Comparison of ENCODE assay signal across 1 cellular context in genomic region chr2:64417624-64418023, GRCh38.
TF ChIP-seq lines count a peak whose summit lies in the region.

No MANE protein-coding gene starts in this region.

TF ChIP-seq in H1, 55 proteins besides CTCF, POLR2A, EP300 and RAD21:
- TF ChIP-seq TCF12 (IDR thresholded peaks at IDR 0.05; ENCODE audit: low read depth, low read length) (no peak), CEBPB (IDR thresholded peaks at IDR 0.05; ENCODE audit: low read depth, low read length) (peak; percentile 26; the same call in 1 of the 2 replicates), ATF2 (IDR thresholded peaks at IDR 0.05; ENCODE audit: low read length) (no peak), CBX8 (IDR thresholded peaks at IDR 0.05; ENCODE audit: borderline replicate concordance, low read depth, low read length) (no peak), BRCA1 (IDR thresholded peaks at IDR 0.05; ENCODE audit: low read depth, low read length) (no peak), POLR2AphosphoS5 (IDR thresholded peaks at IDR 0.05; ENCODE audit: low read depth, low read length) (no peak), MAFK (IDR thresholded peaks at IDR 0.05; ENCODE audit: low read depth, low read length) (no peak), TEAD4 (IDR thresholded peaks at IDR 0.05; ENCODE audit: low read depth, low read length) (no peak), MAX (IDR thresholded peaks at IDR 0.05) (no peak)
